Comparison of ENCODE assay signal across 1 cellular context in the genomic region with DNA sequence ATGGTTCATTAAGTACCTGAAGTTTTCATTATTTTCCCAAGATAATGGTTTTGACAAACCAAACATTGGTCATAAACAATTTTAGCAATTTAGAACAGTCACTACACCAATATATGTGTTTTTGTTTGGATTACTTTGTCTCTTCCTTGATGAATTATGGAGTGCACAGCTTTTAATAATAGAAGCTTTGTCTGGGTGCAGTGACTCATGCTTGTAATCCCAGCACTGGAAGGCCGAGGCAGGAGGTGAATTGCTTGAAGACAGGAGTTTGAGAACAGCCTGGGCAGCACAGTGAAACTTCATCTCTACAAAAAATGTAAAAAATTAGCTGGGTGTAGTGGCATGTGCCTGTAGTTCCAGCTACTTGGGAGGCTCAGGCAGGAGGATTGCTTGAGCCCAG.
TF ChIP-seq lines count a peak whose summit lies in the region.

No MANE protein-coding gene starts in this region.

TF ChIP-seq in SK-N-SH, 30 proteins besides CTCF, POLR2A, EP300 and RAD21 (continued from another document):
- TF ChIP-seq, protein P1, sequence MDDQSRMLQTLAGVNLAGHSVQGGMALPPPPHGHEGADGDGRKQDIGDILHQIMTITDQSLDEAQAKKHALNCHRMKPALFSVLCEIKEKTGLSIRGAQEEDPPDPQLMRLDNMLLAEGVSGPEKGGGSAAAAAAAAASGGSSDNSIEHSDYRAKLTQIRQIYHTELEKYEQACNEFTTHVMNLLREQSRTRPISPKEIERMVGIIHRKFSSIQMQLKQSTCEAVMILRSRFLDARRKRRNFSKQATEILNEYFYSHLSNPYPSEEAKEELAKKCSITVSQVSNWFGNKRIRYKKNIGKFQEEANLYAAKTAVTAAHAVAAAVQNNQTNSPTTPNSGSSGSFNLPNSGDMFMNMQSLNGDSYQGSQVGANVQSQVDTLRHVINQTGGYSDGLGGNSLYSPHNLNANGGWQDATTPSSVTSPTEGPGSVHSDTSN (IDR thresholded peaks at IDR 0.05): peak; percentile 40
- no peak for TF ChIP-seq GATA2 (CRISPR knock-in tag; IDR thresholded peaks at IDR 0.05)
- TF ChIP-seq EZH2phosphoT487 (IDR thresholded peaks at IDR 0.05; ENCODE audit: borderline replicate concordance, low read depth): no peak
